8 cellular contexts compared by ENCODE assay signal in the genomic region with DNA sequence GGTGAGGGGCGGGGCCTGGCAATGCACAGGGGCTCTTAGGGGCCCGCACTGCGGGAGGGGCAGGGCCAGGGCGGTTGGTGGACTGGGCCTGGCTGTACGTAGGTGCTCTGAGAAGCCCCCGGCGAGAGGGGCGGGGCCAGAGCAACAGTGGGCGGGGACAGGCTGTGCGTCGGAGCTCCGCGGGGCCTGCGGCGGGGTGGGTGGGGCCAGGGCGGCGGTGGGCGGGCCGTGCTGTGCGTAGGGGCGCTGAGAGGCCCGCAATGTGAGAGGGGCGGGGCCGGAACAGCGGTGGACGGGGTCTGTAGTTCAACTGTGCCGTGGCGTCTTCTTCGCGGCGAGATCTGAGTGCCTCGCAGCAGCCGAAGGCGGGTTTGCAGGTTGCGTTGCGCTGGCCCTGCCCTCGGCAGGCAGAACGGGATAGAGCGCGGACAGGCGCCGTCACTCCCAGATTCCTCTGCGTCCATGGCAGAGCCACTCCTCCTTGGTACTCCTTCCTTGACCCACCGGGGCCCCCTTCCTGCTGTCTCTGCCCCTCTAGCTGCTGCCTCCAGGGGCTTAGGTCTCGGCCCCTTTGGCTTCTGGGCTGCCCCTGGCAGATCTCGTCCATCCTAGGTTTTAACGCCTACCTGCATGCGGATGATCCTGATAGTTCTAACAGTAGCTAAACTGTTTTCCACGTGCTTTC. TPM values are rescaled to one million over a fixed set of nuclear protein-coding genes. Genes with fewer than 3 reads are reported as not detected.
DNase-seq lines count a peak whose midpoint lies in the region; ATAC-seq, FAIRE-seq and TF ChIP-seq lines count a peak whose summit lies in the region.

No MANE protein-coding gene starts in this region.

- TF ChIP-seq POLR2A in GM18951 (IDR thresholded peaks at IDR 0.05; ENCODE audit: extremely low read depth, insufficient read depth, insufficient read length) = peak; percentile 60

- POLR2A ChIA-PET in activated B cell treated with CpG ODN at 0.5 μM for 24 hours (lab: Charles Lee) = interaction anchor here (0.5 to 3.1 kb wide), 8 partner anchors 14 to 239 kb away, joined by 3 to 23 read pairs (median 5); partner anchors contain the start of genes POP4 and URI1

- H3K4me1 ChIP-seq in kidney (ENCODE audit: control insufficient read depth in 1 of 2, insufficient read depth in 1 of 2, low read depth in 1 of 2, low read length in 2 of 2) = peaks cover 0 to 18% of the 10 kb centered on the region in 2 donors

- H3K4me3 Mint-ChIP-seq in activated B cell treated with CpG ODN at 0.5 μM for 24 hours = peak overlapping the region; percentile 86

- H3K9me3 Mint-ChIP-seq in activated B cell treated with CpG ODN at 0.5 μM for 24 hours = no peaks in the 10 kb centered on the region

- peak overlapping the region; percentile 68 for H3K4me3 ChIP-seq in AG09309 (ENCODE audit: control insufficient read depth, low read depth, low read length)
- H3K4me3 ChIP-seq in kidney (ENCODE audit: low read length in 2 of 2) = peak overlapping the region; percentile 89 to 91

- DNase-seq in AG09309 (ENCODE audit: low read depth) (peak; percentile 49), NCI-H226 (peak; percentile 85), activated B cell treated with CpG ODN at 0.5 μM for 24 hours (peak; percentile 94), caudate nucleus (lab: John Stamatoyannopoulos, UW) (peak in 59 of 61 donors; percentile 16 to 94 (median 85)), kidney (peak; percentile 98)
- DNase-seq in stimulated activated CD4-positive, alpha-beta T cell treated with anti-CD3 and anti-CD28 coated beads, Interleukin-12 subunit alpha, Interleukin-12 subunit beta, amount 100 ng/mL, for 48 hours (ENCODE audit: low read depth in 2 of 3, low spot score in 1 of 3) = peak; percentile 90 to 94 (median 91)

- ATAC-seq in HG03159 (IDR thresholded peaks at IDR 0.05; ENCODE audit: unreplicated experiment) (peak; percentile 75), activated B cell treated with CpG ODN at 0.5 μM for 24 hours (ENCODE audit: low read depth) (peak; percentile 80)

- CTCF ChIA-PET in activated B cell treated with CpG ODN at 0.5 μM for 24 hours (lab: Charles Lee) = interaction anchor here (0.7 kb wide), 1 partner anchor 28 kb away, joined by 3 read pairs; no protein-coding TSS in a partner anchor

- peaks cover 12% of the 10 kb centered on the region for H3K4me1 Mint-ChIP-seq in activated B cell treated with CpG ODN at 0.5 μM for 24 hours

- peak overlapping the region; percentile 41 to 71 for H3K9ac ChIP-seq in kidney (ENCODE audit: low read length in 2 of 2)

- intact Hi-C loops in activated B cell treated with CpG ODN at 0.5 μM for 24 hours (cut with micrococcal nuclease) = loop anchor here (1.0 to 2.0 kb wide), 7 partner anchors 28 to 239 kb away; partner anchors contain the start of genes C19orf12, CCNE1, PLEKHF1 and POP4
- intact Hi-C loops in kidney (cut with DNase I) = no loop called here

- FAIRE-seq in kidney (lab: Jason Lieb, UNC) = no peak

- H3K9me3 ChIP-seq in kidney (ENCODE audit: control insufficient read depth in 1 of 2, low read length in 2 of 2) = no peaks in the 10 kb centered on the region

- no peaks in the 10 kb centered on the region for H3K36me3 ChIP-seq in kidney (ENCODE audit: control insufficient read depth in 1 of 2, insufficient read depth in 2 of 2, low read length in 2 of 2)

- H3K27ac Mint-ChIP-seq in activated B cell treated with CpG ODN at 0.5 μM for 24 hours = peak overlapping the region; percentile 68

- TF ChIP-seq CTCF in AG09309 (IDR thresholded peaks at IDR 0.05; ENCODE audit: control insufficient read depth, insufficient read depth, low read depth, low read length, missing control alignments) = no peak
- TF ChIP-seq CTCF in activated B cell treated with CpG ODN at 0.5 μM for 24 hours (IDR thresholded peaks at IDR 0.05) = no peak
- no peak for TF ChIP-seq CTCF in kidney (IDR thresholded peaks at IDR 0.05; ENCODE audit: borderline replicate concordance, extremely low read depth, insufficient read depth)

- in situ Hi-C loops in GM18951 (cut with MboI; ENCODE audit: low sequenced_read_pairs, unreplicated experiment) = no loop called here

- H3K27me3 Mint-ChIP-seq in activated B cell treated with CpG ODN at 0.5 μM for 24 hours = peaks cover 9% of the 10 kb centered on the region

- H3K27ac ChIP-seq in caudate nucleus (ENCODE audit: low read depth, low read length) = no peak overlapping the region
- peak overlapping the region; percentile 69 to 71 for H3K27ac ChIP-seq in kidney (ENCODE audit: low read depth in 2 of 2, low read length in 2 of 2)

- H3K36me3 Mint-ChIP-seq in activated B cell treated with CpG ODN at 0.5 μM for 24 hours (ENCODE audit: low read depth) = no peaks in the 10 kb centered on the region

RNA-seq across cellular contexts. Expression of gene CCNE1, which starts 33.2 kb away (rescaled TPM):
- total RNA-seq in activated B cell treated with CpG ODN at 0.5 μM for 24 hours (3.4 and 4.1 TPM in 2 replicates), kidney (1.4 TPM)
- polyA plus RNA-seq in kidney (ENCODE audit: insufficient read depth, low read depth, low replicate concordance) = 1.3 TPM
